8 cellular contexts compared by ENCODE assay signal in genomic region chr2:152335851-152336102, GRCh38. TPM values are rescaled to one million over a fixed set of nuclear protein-coding genes. Genes with fewer than 3 reads are reported as not detected.
DNase-seq lines count a peak whose midpoint lies in the region; ATAC-seq and TF ChIP-seq lines count a peak whose summit lies in the region.

No MANE protein-coding gene starts in this region.

- H3K4me3 ChIP-seq in iPS-11a (ENCODE audit: low read depth, low read length) (peak overlapping the region; percentile 87), spleen (peak overlapping the region; percentile 74 to 99 (median 90))

- 0 to 3% (median 1%) methylated on average over 15 to 17 of the region's 17 CpGs for WGBS in spleen, 5 donors

- H3K27me3 ChIP-seq in spleen (replicated peaks in 1 of 7): peaks cover 0 to 49% (median 10%) of the 10 kb centered on the region in 7 donors

- TF ChIP-seq CTCF in spleen (IDR thresholded peaks at IDR 0.05 in 8 of 11, conservative IDR thresholded peaks at IDR 0.05 in 3 of 11): no peak

- peak overlapping the region in 7 of 8 donors; percentile 57 to 81 (median 74) for H3K27ac ChIP-seq in spleen

- TF ChIP-seq POLR2A in spleen (IDR thresholded peaks at IDR 0.05): no peak

- intact Hi-C loops in spleen (cut with DNase I; ENCODE audit: low total_unique reads): no loop called here

- peak; percentile 14 for DNase-seq in activated naive CD4-positive, alpha-beta T cell treated with anti-CD3 and anti-CD28 coated beads, Interleukin-2, amount 50 U/mL, for 16 hours
- DNase-seq in spleen (peak; percentile 80), NCI-H510A (lab: John Stamatoyannopoulos, UW) (no peak)

- H3K4me1 ChIP-seq in spleen: peaks cover 0 to 38% (median 20%) of the 10 kb centered on the region in 6 donors

- no peaks in the 10 kb centered on the region for H3K9me3 ChIP-seq in spleen

- ATAC-seq in GM18517 (IDR thresholded peaks at IDR 0.05; ENCODE audit: unreplicated experiment) (peak; percentile 7), HG02938 (IDR thresholded peaks at IDR 0.05; ENCODE audit: unreplicated experiment) (peak; percentile 21), HG03460 (IDR thresholded peaks at IDR 0.05; ENCODE audit: unreplicated experiment) (no peak), GM21528 (IDR thresholded peaks at IDR 0.05; ENCODE audit: low FRiP score, unreplicated experiment) (no peak)

- H3K36me3 ChIP-seq in spleen: no peaks in the 10 kb centered on the region

RNA-seq across cellular contexts. Expression of gene FMNL2, which starts 0.8 kb away (rescaled TPM):
- total RNA-seq in spleen: 10 to 100 TPM; 23.9 to 59.3 (median 38.1) TPM
- polyA plus RNA-seq in spleen: 10 to 100 TPM in 2 of 3 donors, 1 to 10 TPM in 1; 8.8 to 16.4 (median 10.4) TPM

Comparison
In these comparisons a context has a peak if more than half of its experiments do, and no peak if none do; other contexts are left out.
1. ATAC-seq: peak in GM18517 (single experiment) and HG02938 (single experiment); none in HG03460 (single experiment) and GM21528 (single experiment).